ENCODE assay signal across 10 cellular contexts in the genomic region with DNA sequence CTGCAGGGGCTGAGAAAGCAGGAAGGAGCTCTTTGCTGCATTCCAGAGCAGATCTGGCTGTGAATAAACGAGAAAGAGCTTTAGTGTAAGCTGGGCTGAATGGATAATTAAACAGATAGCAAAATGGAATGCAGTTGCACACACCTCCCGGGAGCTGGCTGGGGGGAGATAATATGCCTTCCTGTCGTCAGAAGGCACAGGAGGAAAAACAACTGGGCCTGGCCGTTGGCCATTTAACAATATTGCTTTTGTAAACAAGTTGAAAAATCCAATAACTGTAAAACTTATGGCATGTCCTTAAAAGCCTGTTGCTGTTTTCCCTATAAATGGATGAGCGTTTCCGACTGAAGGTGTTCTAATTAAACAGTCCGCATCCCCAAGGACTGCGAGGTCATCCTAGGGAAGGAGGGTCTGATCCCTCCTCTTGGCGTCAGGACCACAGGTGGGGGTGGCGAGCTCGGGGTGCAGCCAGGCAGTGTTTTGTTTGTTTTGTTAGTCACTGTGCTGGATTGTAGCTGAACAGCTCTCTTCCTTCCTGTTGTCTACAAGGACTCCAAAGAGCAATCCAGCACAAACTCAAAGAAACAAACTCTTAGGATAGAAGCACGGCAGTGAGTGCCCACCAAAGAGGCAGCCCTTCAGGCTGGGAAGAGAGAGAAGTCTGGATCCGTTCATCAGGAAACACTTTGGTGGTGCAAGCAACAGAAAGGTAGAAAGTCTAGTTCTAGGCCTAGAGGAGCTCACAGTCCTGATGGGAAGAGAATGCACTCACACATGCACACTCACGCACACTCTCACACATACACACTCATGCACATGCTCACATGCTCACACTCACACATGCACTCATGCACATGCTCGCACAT.
A peak's percentile ranks its signal among the peaks of the same experiment; 100 is the strongest.
DNase-seq lines count a peak whose midpoint lies in the region; ATAC-seq and TF ChIP-seq lines count a peak whose summit lies in the region.
"Had no signal": no experiment of that assay in that cellular context is flagged by ENCODE, and none has a peak within 500 bp of the region (broad histone marks: within the 10 kb centered on the region; RNA-seq: fewer than 3 reads in every experiment).

No MANE protein-coding gene starts in this region.

- POLR2A ChIA-PET in RWPE1 (lab: Yijun Ruan, JAX; ENCODE audit: low non-redundant PET) (no interaction called here), GM10248 (lab: Yijun Ruan, JAX) (no interaction called here)

- H3K9me3 Mint-ChIP-seq in GM23338, result peaks cover 33% of the 10 kb centered on the region
- H3K9me3 Mint-ChIP-seq: activated naive CD4-positive, alpha-beta T cell treated with anti-CD3 and anti-CD28 coated beads, Interleukin-2, amount 50 U/mL, for 24 hours had no signal

- no peaks in the 10 kb centered on the region for H3K79me2 ChIP-seq in GM23338 (replicated peaks; ENCODE audit: insufficient read depth)

- peak; percentile 70 for ATAC-seq in GM23338
- ATAC-seq in HG02588 (IDR thresholded peaks at IDR 0.05; ENCODE audit: unreplicated experiment), result no peak
- ATAC-seq in GM19351 (IDR thresholded peaks at IDR 0.05; ENCODE audit: unreplicated experiment), result no peak

- no peaks in the 10 kb centered on the region for H3K36me3 ChIP-seq in GM23338 (ENCODE audit: insufficient read depth)
- no peaks in the 10 kb centered on the region for H3K36me3 ChIP-seq in spleen

- H3K27me3 ChIP-seq in GM23338 (ENCODE audit: insufficient read depth) (no peaks in the 10 kb centered on the region), spleen (replicated peaks in 1 of 7) (no peaks in the 10 kb centered on the region)

- no peak overlapping the region for H3K4me3 ChIP-seq in GM23338
- peak overlapping the region; percentile 1 for H3K4me3 ChIP-seq in fibroblast of pulmonary artery (replicated peaks; ENCODE audit: low read depth, low read length)
- no peak overlapping the region for H3K4me3 ChIP-seq in spleen

- peak overlapping the region; percentile 51 for H3K27ac Mint-ChIP-seq in GM23338
- H3K27ac Mint-ChIP-seq: activated naive CD4-positive, alpha-beta T cell treated with anti-CD3 and anti-CD28 coated beads, Interleukin-2, amount 50 U/mL, for 24 hours had no signal

- DNase-seq in GM23338 (ENCODE audit: low spot score) (peak; percentile 27), RWPE1 (ENCODE audit: low spot score) (peak; percentile 85), fibroblast of pulmonary artery (ENCODE audit: low read depth) (peak; percentile 73), retina (peak; percentile 36), GM10248 (ENCODE audit: extremely low spot score) (no peak), spleen (no peak)
- DNase-seq: NCI-H2081 treated with DMSO at 0.1 percent for 48 hours had no signal

- no peaks in the 10 kb centered on the region for H4K20me1 ChIP-seq in GM23338 (replicated peaks; ENCODE audit: insufficient read depth)

- CTCF ChIA-PET in RWPE1 (lab: Yijun Ruan, JAX), result interaction anchor here (0.6 to 1.0 kb wide), 2 partner anchors 9 to 15 kb away, joined by 3 to 4 read pairs; no protein-coding TSS in a partner anchor
- CTCF ChIA-PET in GM10248 (lab: Yijun Ruan, JAX), result interaction anchor here (1.0 to 1.7 kb wide), 3 partner anchors 8 to 68 kb away, joined by 4 to 5 read pairs (median 4); no protein-coding TSS in a partner anchor

- TF ChIP-seq CTCF in GM23338 (conservative IDR thresholded peaks at IDR 0.05; ENCODE audit: low read depth in 2 of 2), result no peak
- TF ChIP-seq CTCF in RWPE1 (conservative IDR thresholded peaks at IDR 0.05; ENCODE audit: low read depth), result no peak
- no peak for TF ChIP-seq CTCF in fibroblast of pulmonary artery (IDR thresholded peaks at IDR 0.05; ENCODE audit: low read length, missing control alignments)
- no peak for TF ChIP-seq CTCF in GM10248 (IDR thresholded peaks at IDR 0.05; ENCODE audit: control extremely low read depth, extremely low read depth, low read depth, missing control alignments)
- no peak for TF ChIP-seq CTCF in spleen (IDR thresholded peaks at IDR 0.05 in 8 of 11, conservative IDR thresholded peaks at IDR 0.05 in 3 of 11)

- no peak for TF ChIP-seq POLR2A in spleen (IDR thresholded peaks at IDR 0.05)

- H3K4me1 Mint-ChIP-seq in GM23338, result peaks cover 21% of the 10 kb centered on the region
- H3K4me1 Mint-ChIP-seq: activated naive CD4-positive, alpha-beta T cell treated with anti-CD3 and anti-CD28 coated beads, Interleukin-2, amount 50 U/mL, for 24 hours had no signal

- H3K4me3 Mint-ChIP-seq in GM23338, result no peak overlapping the region
- H3K4me3 Mint-ChIP-seq: activated naive CD4-positive, alpha-beta T cell treated with anti-CD3 and anti-CD28 coated beads, Interleukin-2, amount 50 U/mL, for 24 hours had no signal

- peaks cover 5% of the 10 kb centered on the region for H3K27me3 Mint-ChIP-seq in GM23338 (ENCODE audit: insufficient read depth, low read depth, poor library complexity)

- H3K9me3 ChIP-seq in spleen, result peaks cover 0 to 23% (median 9%) of the 10 kb centered on the region in 8 donors

- H3K4me1 ChIP-seq in GM23338 (ENCODE audit: insufficient read depth) (peaks cover 19% of the 10 kb centered on the region; the same call in 1 of the 2 replicates), spleen (peaks cover 0 to 18% (median 9%) of the 10 kb centered on the region in 6 donors)

- WGBS in spleen, 5 donors, result 55 to 71% (median 62%) methylated on average over 13 to 15 of the region's 15 CpGs

- no peak overlapping the region for H3K27ac ChIP-seq in GM23338 (ENCODE audit: low read depth)
- H3K27ac ChIP-seq in RWPE1, result peak overlapping the region; percentile 61
- no peak overlapping the region for H3K27ac ChIP-seq in spleen

- no peaks in the 10 kb centered on the region; the same call in 1 of the 2 replicates for H3F3A ChIP-seq in GM23338 (replicated peaks; ENCODE audit: low read depth)

- intact Hi-C loops in spleen (cut with DNase I; ENCODE audit: low total_unique reads), result no loop called here

- H3K36me3 Mint-ChIP-seq in GM23338 (ENCODE audit: low read depth), result peaks cover 28% of the 10 kb centered on the region
- H3K36me3 Mint-ChIP-seq: activated naive CD4-positive, alpha-beta T cell treated with anti-CD3 and anti-CD28 coated beads, Interleukin-2, amount 50 U/mL, for 24 hours had no signal

- H3K9me2 ChIP-seq in GM23338 (ENCODE audit: insufficient read depth), result no peaks in the 10 kb centered on the region

- H3K4me2 ChIP-seq in GM23338, result peak overlapping the region; percentile 25; the same call in 1 of the 2 replicates

- peak overlapping the region; percentile 38 for H2AFZ ChIP-seq in GM23338

TF ChIP-seq in GM23338, 12 proteins besides CTCF, POLR2A, EP300 and RAD21:
- TF ChIP-seq REST (IDR thresholded peaks at IDR 0.05; ENCODE audit: unreplicated experiment), result no peak
- TF ChIP-seq POLR2AphosphoS5 (IDR thresholded peaks at IDR 0.05; ENCODE audit: low read depth), result no peak

Comparison
In these comparisons a context has a peak if more than half of its experiments do, and no peak if none do; other contexts are left out.
1. DNase-seq: peak in GM23338 (single experiment), RWPE1 (single experiment), fibroblast of pulmonary artery (single experiment) and retina (single experiment); none in GM10248 (single experiment) and spleen (single experiment).